ENCODE assay signal across 8 cellular contexts in the genomic region with DNA sequence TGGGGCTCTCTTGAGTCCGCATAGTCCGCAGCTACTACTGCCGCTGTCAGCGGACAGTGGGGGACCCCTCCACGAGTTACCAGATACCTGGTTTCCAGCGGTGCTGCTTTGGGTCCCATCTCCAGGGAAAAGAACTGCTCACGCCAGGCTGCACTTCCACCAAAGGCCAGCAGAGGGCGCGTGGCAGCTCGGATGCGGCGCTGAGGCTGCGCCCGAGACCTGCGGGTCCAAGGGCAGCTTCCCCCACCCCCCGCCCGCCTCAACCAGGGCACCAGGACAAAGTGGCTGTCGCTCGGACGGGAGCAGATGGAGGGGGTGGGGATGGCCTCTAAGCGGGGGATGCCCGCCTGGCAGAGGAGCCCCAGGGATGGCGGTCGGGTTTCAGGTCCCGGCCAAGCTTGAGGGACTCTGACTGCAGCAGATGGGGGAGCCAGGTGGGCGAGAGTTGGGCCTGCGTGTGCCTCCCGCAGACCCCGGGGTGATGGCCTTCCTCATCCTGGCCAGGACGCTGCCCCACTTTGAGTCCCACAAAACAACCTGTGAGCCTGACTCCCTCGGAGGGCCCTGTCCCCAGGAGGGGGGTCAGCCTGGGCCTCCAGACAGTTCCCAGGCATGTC. TPM values are rescaled to one million over a fixed set of nuclear protein-coding genes. Genes with fewer than 3 reads are reported as not detected.
DNase-seq lines count a peak whose midpoint lies in the region; ATAC-seq and TF ChIP-seq lines count a peak whose summit lies in the region.

No MANE protein-coding gene starts in this region.

- no peaks in the 10 kb centered on the region for H4K20me1 ChIP-seq in Karpas-422 (ENCODE audit: insufficient read depth, low read depth, low read length)

- H3K27ac ChIP-seq in esophagus muscularis mucosa (replicated peaks in 1 of 4) (no peak overlapping the region), Karpas-422 (ENCODE audit: low read length) (no peak overlapping the region)

- TF ChIP-seq POLR2A in esophagus muscularis mucosa (IDR thresholded peaks at IDR 0.05; ENCODE audit: low read depth), result no peak

- ATAC-seq in HG03139 (IDR thresholded peaks at IDR 0.05; ENCODE audit: unreplicated experiment), result no peak
- no peak for ATAC-seq in HG03521 (IDR thresholded peaks at IDR 0.05; ENCODE audit: unreplicated experiment)

- no peak for TF ChIP-seq EP300 in esophagus muscularis mucosa (IDR thresholded peaks at IDR 0.05)

- H3K27me3 ChIP-seq in esophagus muscularis mucosa, result peaks cover 0 to 42% (median 18%) of the 10 kb centered on the region in 4 donors
- H3K27me3 ChIP-seq in Karpas-422 (ENCODE audit: low read length), result no peaks in the 10 kb centered on the region

- H3K9ac ChIP-seq in Karpas-422 (ENCODE audit: low read length), result no peak overlapping the region

- H3K9me3 ChIP-seq in esophagus muscularis mucosa (peaks cover 0 to 17% (median 2%) of the 10 kb centered on the region in 4 donors), Karpas-422 (ENCODE audit: low read length) (no peaks in the 10 kb centered on the region)

- H3K9me2 ChIP-seq in Karpas-422 (replicated peaks; ENCODE audit: insufficient read depth, low read length), result no peaks in the 10 kb centered on the region

- H3K4me1 ChIP-seq in esophagus muscularis mucosa (peaks cover 0 to 21% (median 16%) of the 10 kb centered on the region in 4 donors), Karpas-422 (ENCODE audit: low read length) (no peaks in the 10 kb centered on the region)

- no peak overlapping the region for H3K4me2 ChIP-seq in Karpas-422 (ENCODE audit: low read depth, low read length, poor library complexity, severe bottlenecking)

- DNase-seq in HFF-Myc (ENCODE audit: extremely low read depth, low read depth) (no peak), esophagus muscularis mucosa (ENCODE audit: extremely low spot score) (no peak), Karpas-422 (no peak), kidney glomerular epithelial cell (lab: John Stamatoyannopoulos, UW) (no peak)
- peak; percentile 43 for DNase-seq in activated CD4-positive, alpha-beta T cell treated with anti-CD3 and anti-CD28 coated beads, Interleukin-2, amount 50 U/mL, for 1 hour
- DNase-seq in stimulated activated CD4-positive, alpha-beta T cell treated with anti-CD3 and anti-CD28 coated beads, Interleukin-4, amount 100 ng/mL, for 48 hours (ENCODE audit: low read depth in 2 of 2), result peak; percentile 14 to 46

- no peak overlapping the region for H3K4me3 ChIP-seq in HFF-Myc (replicated peaks; ENCODE audit: low read depth, low read length)
- H3K4me3 ChIP-seq in esophagus muscularis mucosa, result no peak overlapping the region
- H3K4me3 ChIP-seq in Karpas-422 (ENCODE audit: low read length), result no peak overlapping the region

- 10% methylated on average over 8 of the region's 31 CpGs for WGBS in esophagus muscularis mucosa

- TF ChIP-seq CTCF in HFF-Myc (IDR thresholded peaks at IDR 0.05; ENCODE audit: low read depth, low read length, missing control alignments), result peak; percentile 47
- peak; percentile 77 to 100 (median 94) for TF ChIP-seq CTCF in esophagus muscularis mucosa (IDR thresholded peaks at IDR 0.05)

- no peaks in the 10 kb centered on the region for H3K79me2 ChIP-seq in Karpas-422 (ENCODE audit: low read length)

- no peak overlapping the region for H2AFZ ChIP-seq in Karpas-422 (ENCODE audit: low read length)

- no peaks in the 10 kb centered on the region for H3K36me3 ChIP-seq in esophagus muscularis mucosa
- H3K36me3 ChIP-seq in Karpas-422 (ENCODE audit: insufficient read depth, low read length), result no peaks in the 10 kb centered on the region

- intact Hi-C loops in esophagus muscularis mucosa (cut with DNase I), result loop anchor here (1.0 kb wide), 1 partner anchor 436 kb away; no protein-coding TSS in a partner anchor

RNA-seq across cellular contexts. Expression of gene ZNF735, which starts 23.8 kb away (rescaled TPM):
- total RNA-seq in esophagus muscularis mucosa, result not detected
- total RNA-seq in Karpas-422 (2014; rRNA removed; shearing (Covaris generic); ENCODE audit: low replicate concordance), result not detected in 2 replicates

RNA-seq across cellular contexts. Expression of gene ZNF679, which starts 45.0 kb away (rescaled TPM):
- not detected for total RNA-seq in esophagus muscularis mucosa
- total RNA-seq in Karpas-422 (2014; rRNA removed; shearing (Covaris generic); ENCODE audit: low replicate concordance), result not detected in 2 replicates

Comparison
In these comparisons a context has a peak if more than half of its experiments do, and no peak if none do; other contexts are left out.
1. DNase-seq: peak in activated CD4-positive, alpha-beta T cell treated with anti-CD3 and anti-CD28 coated beads, Interleukin-2, amount 50 U/mL, for 1 hour (single experiment) and stimulated activated CD4-positive, alpha-beta T cell treated with anti-CD3 and anti-CD28 coated beads, Interleukin-4, amount 100 ng/mL, for 48 hours (2 of 2); none in HFF-Myc (single experiment), esophagus muscularis mucosa (single experiment), Karpas-422 (single experiment) and kidney glomerular epithelial cell (single experiment).